28 cellular contexts compared by ENCODE assay signal in the genomic region with DNA sequence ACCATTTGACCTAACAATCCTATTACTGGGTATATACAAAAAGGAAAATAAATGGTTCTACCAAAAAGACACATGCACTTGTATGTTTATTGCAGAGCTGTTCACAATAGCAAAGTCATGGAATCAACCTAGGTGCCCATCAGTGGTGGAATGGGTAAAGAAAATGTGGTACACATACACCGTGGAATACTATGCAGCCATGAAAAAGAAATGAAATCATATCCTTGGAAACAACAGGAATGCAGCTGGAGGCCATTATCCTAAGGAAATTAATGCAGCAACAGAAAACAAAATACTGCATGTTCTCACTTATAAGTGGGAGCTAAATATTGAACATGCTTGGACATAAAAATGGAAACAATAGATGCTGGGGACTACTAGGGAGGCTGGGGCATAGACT.
"Had no signal": no experiment of that assay in that cellular context is flagged by ENCODE, and none has a peak within 500 bp of the region (broad histone marks: within the 10 kb centered on the region; RNA-seq: fewer than 3 reads in every experiment).

No MANE protein-coding gene starts in this region.

- H3K9me3 ChIP-seq: colonic mucosa had no signal

- H3K36me3 ChIP-seq: colonic mucosa, esophagus muscularis mucosa, esophagus squamous epithelium, gastrocnemius medialis, gastroesophageal sphincter, heart left ventricle, heart right ventricle had no signal

- ATAC-seq: effector memory CD8-positive, alpha-beta T cell; esophagus mucosa; foreskin keratinocyte; gastrocnemius medialis; gastroesophageal sphincter; heart left ventricle; heart right ventricle had no signal

- H3K4me1 ChIP-seq: colonic mucosa, esophagus muscularis mucosa, esophagus squamous epithelium, foreskin keratinocyte, gastrocnemius medialis, gastroesophageal sphincter, heart left ventricle, heart right ventricle had no signal

- DNase-seq: colonic mucosa; cortex of kidney; dermis blood vessel endothelial cell; dorsolateral prefrontal cortex; effector CD4-positive, alpha-beta T cell; effector CD8-positive, alpha-beta T cell; effector memory CD4-positive, alpha-beta T cell; effector memory CD8-positive, alpha-beta T cell; endodermal cell; erythroblast; esophagus squamous epithelium; foreskin keratinocyte; foreskin melanocyte; gastrocnemius medialis; glutamatergic neuron; head of caudate nucleus; heart left ventricle; heart right ventricle; hippocampal formation had no signal

- H3K4me2 ChIP-seq: hepatocyte had no signal

- H3K4me3 ChIP-seq: colonic mucosa, coronary artery, dorsolateral prefrontal cortex, esophagus muscularis mucosa, esophagus squamous epithelium, gastrocnemius medialis, gastroesophageal sphincter, heart left ventricle, heart right ventricle, hepatocyte had no signal

- H2AFZ ChIP-seq: hepatocyte had no signal

- FAIRE-seq: endometrium, endothelial cell of umbilical vein, frontal cortex had no signal

- H3K27me3 ChIP-seq: colonic mucosa, dorsolateral prefrontal cortex, esophagus muscularis mucosa, esophagus squamous epithelium, foreskin keratinocyte, gastrocnemius medialis, gastroesophageal sphincter, heart left ventricle, heart right ventricle, hepatocyte had no signal

- H3K79me2 ChIP-seq: hepatocyte had no signal

- H3K27ac ChIP-seq: colonic mucosa, coronary artery, dorsolateral prefrontal cortex, epithelial cell of prostate, esophagus muscularis mucosa, esophagus squamous epithelium, foreskin keratinocyte, gastrocnemius medialis, gastroesophageal sphincter, heart left ventricle, heart right ventricle, hepatocyte had no signal
